In the genomic region with DNA sequence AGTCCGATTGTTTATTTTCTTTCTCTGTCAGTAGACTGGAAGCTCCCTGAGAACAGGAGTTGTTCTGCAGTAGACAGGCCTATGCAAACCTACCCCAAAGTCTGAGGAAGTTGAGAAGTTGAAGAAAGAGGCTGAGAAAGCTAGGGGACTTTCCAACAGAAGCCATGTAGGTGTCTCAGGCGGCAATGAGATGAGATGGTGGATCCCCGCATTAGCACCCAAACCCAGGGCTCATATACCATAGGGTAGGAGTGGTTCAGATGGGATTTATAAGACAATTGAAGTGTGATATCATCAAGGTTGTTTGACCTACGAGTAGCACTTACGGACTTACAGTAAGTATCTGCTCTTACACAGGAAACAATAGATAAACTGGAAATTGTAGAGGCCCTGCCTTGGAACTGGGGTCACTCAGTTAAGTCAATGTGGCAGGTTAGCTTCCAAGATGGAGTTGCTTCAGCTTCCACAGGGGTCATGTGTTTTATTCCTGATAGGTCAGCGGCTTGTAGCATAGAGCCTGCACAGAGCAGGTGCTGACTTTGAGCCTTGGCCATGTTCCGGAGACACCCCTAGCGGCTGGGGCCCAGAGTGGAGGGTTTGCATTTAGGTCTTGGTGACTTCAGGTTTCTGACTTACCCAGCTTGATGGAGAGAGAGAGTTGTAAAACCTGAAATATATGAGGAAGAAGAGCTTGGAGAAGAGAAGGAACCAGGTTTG, we compare ENCODE assay signal across 22 cellular contexts. TPM values are rescaled to one million over a fixed set of nuclear protein-coding genes. Genes with fewer than 3 reads are reported as not detected.
DNase-seq lines count a peak whose midpoint lies in the region; ATAC-seq and TF ChIP-seq lines count a peak whose summit lies in the region.
"Had no signal": no experiment of that assay in that cellular context is flagged by ENCODE, and none has a peak within 500 bp of the region (broad histone marks: within the 10 kb centered on the region; RNA-seq: fewer than 3 reads in every experiment).

No MANE protein-coding gene starts in this region.

- DNase-seq in activated CD4-positive, alpha-beta T cell treated with anti-CD3 and anti-CD28 coated beads, Interleukin-2, amount 10 ng/mL, durations not matched to agents 7 days and 5 days: no peak
- DNase-seq in activated CD4-positive, alpha-beta T cell treated with anti-CD3 and anti-CD28 coated beads, Interleukin-2, amount 50 U/mL, for 1 hour: no peak
- DNase-seq in Peyer's patch (peak in 2 of 3 donors; percentile 20 to 25), dermis blood vessel endothelial cell (no peak)
- DNase-seq in activated naive CD8-positive, alpha-beta T cell treated with anti-CD3 and anti-CD28 coated beads, Interleukin-2, amount 50 U/mL, for 24 hours: no peak
- peak; percentile 72 for DNase-seq in natural killer cell treated with Interleukin-12 subunit alpha and Interleukin-12 subunit beta and Interleukin-15 and Interleukin-18, amount 100 ng/mL, for 72 hours (ENCODE audit: low spot score)
- DNase-seq: activated CD4-positive, alpha-beta T cell treated with anti-CD3 and anti-CD28 coated beads for 4 hours; activated gamma-delta T cell; cortex of kidney; DND-41; left cardiac atrium; NCI-H1417 treated with DMSO at 0.1 percent for 48 hours; NCI-H69; occipital lobe; PC-3; right cardiac atrium; upper lobe of right lung had no signal

- no peak overlapping the region for H3K4me3 ChIP-seq in Peyer's patch
- H3K4me3 ChIP-seq: SJSA1, upper lobe of right lung had no signal

- peaks cover 73% of the 10 kb centered on the region for H3K4me1 Mint-ChIP-seq in activated CD4-positive, alpha-beta T cell treated with anti-CD3 and anti-CD28 coated beads, Interleukin-2, amount 10 ng/mL, durations not matched to agents 7 days and 5 days
- H3K4me1 Mint-ChIP-seq in activated naive CD8-positive, alpha-beta T cell treated with anti-CD3 and anti-CD28 coated beads, Interleukin-2, amount 50 U/mL, for 24 hours: peaks cover 77% of the 10 kb centered on the region
- H3K4me1 Mint-ChIP-seq in natural killer cell treated with Interleukin-12 subunit alpha and Interleukin-12 subunit beta and Interleukin-15 and Interleukin-18, amount 100 ng/mL, for 72 hours (ENCODE audit: low read depth in 2 of 2): peaks cover 57 to 61% of the 10 kb centered on the region in 2 donors

- peak overlapping the region; percentile 56 for H3K27ac Mint-ChIP-seq in activated CD4-positive, alpha-beta T cell treated with anti-CD3 and anti-CD28 coated beads, Interleukin-2, amount 10 ng/mL, durations not matched to agents 7 days and 5 days
- peak overlapping the region; percentile 95 for H3K27ac Mint-ChIP-seq in activated naive CD8-positive, alpha-beta T cell treated with anti-CD3 and anti-CD28 coated beads, Interleukin-2, amount 50 U/mL, for 24 hours
- peak overlapping the region; percentile 60 to 85 for H3K27ac Mint-ChIP-seq in natural killer cell treated with Interleukin-12 subunit alpha and Interleukin-12 subunit beta and Interleukin-15 and Interleukin-18, amount 100 ng/mL, for 72 hours

- peaks cover 7% of the 10 kb centered on the region for H3K9me3 Mint-ChIP-seq in activated CD4-positive, alpha-beta T cell treated with anti-CD3 and anti-CD28 coated beads, Interleukin-2, amount 10 ng/mL, durations not matched to agents 7 days and 5 days
- peaks cover 4% of the 10 kb centered on the region for H3K9me3 Mint-ChIP-seq in activated naive CD8-positive, alpha-beta T cell treated with anti-CD3 and anti-CD28 coated beads, Interleukin-2, amount 50 U/mL, for 24 hours
- H3K9me3 Mint-ChIP-seq in natural killer cell treated with Interleukin-12 subunit alpha and Interleukin-12 subunit beta and Interleukin-15 and Interleukin-18, amount 100 ng/mL, for 72 hours: peaks cover 11% of the 10 kb centered on the region

- no peaks in the 10 kb centered on the region for H3K27me3 ChIP-seq in Peyer's patch
- H3K27me3 ChIP-seq: SJSA1, upper lobe of right lung had no signal

- peaks cover 57% of the 10 kb centered on the region for H3K36me3 Mint-ChIP-seq in activated CD4-positive, alpha-beta T cell treated with anti-CD3 and anti-CD28 coated beads, Interleukin-2, amount 10 ng/mL, durations not matched to agents 7 days and 5 days (ENCODE audit: low read depth)
- H3K36me3 Mint-ChIP-seq in activated naive CD8-positive, alpha-beta T cell treated with anti-CD3 and anti-CD28 coated beads, Interleukin-2, amount 50 U/mL, for 24 hours (ENCODE audit: low read depth): peaks cover 23% of the 10 kb centered on the region
- peaks cover 13% of the 10 kb centered on the region for H3K36me3 Mint-ChIP-seq in natural killer cell treated with Interleukin-12 subunit alpha and Interleukin-12 subunit beta and Interleukin-15 and Interleukin-18, amount 100 ng/mL, for 72 hours

- TF ChIP-seq CTCF in Peyer's patch (IDR thresholded peaks at IDR 0.05): no peak

- H3K9me3 ChIP-seq in Peyer's patch: no peaks in the 10 kb centered on the region
- H3K9me3 ChIP-seq: SJSA1, upper lobe of right lung had no signal

- no peak for ATAC-seq in activated naive CD8-positive, alpha-beta T cell treated with anti-CD3 and anti-CD28 coated beads, Interleukin-2, amount 50 U/mL, for 24 hours
- no peak for ATAC-seq in natural killer cell treated with Interleukin-12 subunit alpha and Interleukin-12 subunit beta and Interleukin-15 and Interleukin-18, amount 100 ng/mL, for 72 hours
- no peak for ATAC-seq in HG03280 (IDR thresholded peaks at IDR 0.05; ENCODE audit: unreplicated experiment)
- ATAC-seq in HG03135 (IDR thresholded peaks at IDR 0.05; ENCODE audit: unreplicated experiment): no peak
- ATAC-seq: left cardiac atrium, PC-3, right cardiac atrium, upper lobe of right lung had no signal

- peaks cover 0 to 22% (median 17%) of the 10 kb centered on the region in 4 donors for H3K4me1 ChIP-seq in Peyer's patch
- H3K4me1 ChIP-seq: SJSA1 had no signal

- H3K36me3 ChIP-seq in Peyer's patch: no peaks in the 10 kb centered on the region
- H3K36me3 ChIP-seq: SJSA1, upper lobe of right lung had no signal

- no peak for TF ChIP-seq POLR2A in Peyer's patch (IDR thresholded peaks at IDR 0.05)

- H3K4me3 Mint-ChIP-seq in activated CD4-positive, alpha-beta T cell treated with anti-CD3 and anti-CD28 coated beads, Interleukin-2, amount 10 ng/mL, durations not matched to agents 7 days and 5 days: no peak overlapping the region
- H3K4me3 Mint-ChIP-seq in activated naive CD8-positive, alpha-beta T cell treated with anti-CD3 and anti-CD28 coated beads, Interleukin-2, amount 50 U/mL, for 24 hours: peak overlapping the region; percentile 40
- peak overlapping the region; percentile 59 for H3K4me3 Mint-ChIP-seq in natural killer cell treated with Interleukin-12 subunit alpha and Interleukin-12 subunit beta and Interleukin-15 and Interleukin-18, amount 100 ng/mL, for 72 hours

- H3K27ac ChIP-seq in Peyer's patch: no peak overlapping the region
- H3K27ac ChIP-seq: C4-2B, SJSA1, upper lobe of right lung had no signal

- CTCF ChIA-PET in activated CD4-positive, alpha-beta T cell treated with anti-CD3 and anti-CD28 coated beads, Interleukin-2, amount 10 ng/mL, durations not matched to agents 7 days and 5 days (lab: Charles Lee): interaction anchor here (1.0 to 3.6 kb wide), 9 partner anchors 12 to 219 kb away, joined by 3 to 14 read pairs (median 4); no protein-coding TSS in a partner anchor

- POLR2A ChIA-PET in activated CD4-positive, alpha-beta T cell treated with anti-CD3 and anti-CD28 coated beads, Interleukin-2, amount 10 ng/mL, durations not matched to agents 7 days and 5 days (lab: Charles Lee): no interaction called here

- peaks cover 2% of the 10 kb centered on the region for H3K27me3 Mint-ChIP-seq in activated CD4-positive, alpha-beta T cell treated with anti-CD3 and anti-CD28 coated beads, Interleukin-2, amount 10 ng/mL, durations not matched to agents 7 days and 5 days
- H3K27me3 Mint-ChIP-seq in activated naive CD8-positive, alpha-beta T cell treated with anti-CD3 and anti-CD28 coated beads, Interleukin-2, amount 50 U/mL, for 24 hours: peaks cover 2% of the 10 kb centered on the region
- H3K27me3 Mint-ChIP-seq in natural killer cell treated with Interleukin-12 subunit alpha and Interleukin-12 subunit beta and Interleukin-15 and Interleukin-18, amount 100 ng/mL, for 72 hours: peaks cover 0 to 3% of the 10 kb centered on the region in 2 donors

RNA-seq across cellular contexts. Expression of a gene that starts 2.3 kb away (rescaled TPM):
- total RNA-seq in activated CD4-positive, alpha-beta T cell treated with anti-CD3 and anti-CD28 coated beads, Interleukin-2, amount 10 ng/mL, durations not matched to agents 7 days and 5 days: 100 to 1,000 TPM; 329 to 335 TPM
- 100 to 1,000 TPM; 125 to 284 (median 212) TPM for total RNA-seq in Peyer's patch
- 100 to 1,000 TPM; 299 to 305 TPM for total RNA-seq in natural killer cell treated with Interleukin-12 subunit alpha and Interleukin-12 subunit beta and Interleukin-15 and Interleukin-18, amount 100 ng/mL, for 72 hours
- total RNA-seq in dermis blood vessel endothelial cell: 0.34 and 0.79 TPM in 2 replicates

RNA-seq across cellular contexts. Expression of a gene that starts 44.1 kb away (rescaled TPM):
- total RNA-seq in activated CD4-positive, alpha-beta T cell treated with anti-CD3 and anti-CD28 coated beads, Interleukin-2, amount 10 ng/mL, durations not matched to agents 7 days and 5 days: under 1 TPM; 0.37 to 0.48 TPM
- total RNA-seq in Peyer's patch (10 to 100 TPM in 2 of 4 donors, 1 to 10 TPM in 1, not detected in 1; 8.0 to 42.7 (median 17.7) TPM), dermis blood vessel endothelial cell (under 0.01 TPM in 1 of 2 replicates, not detected in the other)
- 1 to 10 TPM; 3.3 to 3.7 TPM for total RNA-seq in natural killer cell treated with Interleukin-12 subunit alpha and Interleukin-12 subunit beta and Interleukin-15 and Interleukin-18, amount 100 ng/mL, for 72 hours
- total RNA-seq: frontal cortex, occipital lobe, SJSA1 had no signal

Comparison
In these comparisons a context has a peak if more than half of its experiments do, and no peak if none do; other contexts are left out.
1. DNase-seq: peak in Peyer's patch (2 of 3) and natural killer cell treated with Interleukin-12 subunit alpha and Interleukin-12 subunit beta and Interleukin-15 and Interleukin-18, amount 100 ng/mL, for 72 hours (single experiment); none in activated CD4-positive, alpha-beta T cell treated with anti-CD3 and anti-CD28 coated beads, Interleukin-2, amount 10 ng/mL, durations not matched to agents 7 days and 5 days (single experiment), activated CD4-positive, alpha-beta T cell treated with anti-CD3 and anti-CD28 coated beads, Interleukin-2, amount 50 U/mL, for 1 hour (single experiment), activated naive CD8-positive, alpha-beta T cell treated with anti-CD3 and anti-CD28 coated beads, Interleukin-2, amount 50 U/mL, for 24 hours (single experiment) and dermis blood vessel endothelial cell (single experiment).
2. RNA of a gene that starts 2.3 kb away (total RNA-seq): 329 to 335 TPM in activated CD4-positive, alpha-beta T cell treated with anti-CD3 and anti-CD28 coated beads, Interleukin-2, amount 10 ng/mL, durations not matched to agents 7 days and 5 days, 299 to 305 TPM in natural killer cell treated with Interleukin-12 subunit alpha and Interleukin-12 subunit beta and Interleukin-15 and Interleukin-18, amount 100 ng/mL, for 72 hours and 125 to 284 TPM in Peyer's patch; 0.34 to 0.79 TPM in dermis blood vessel endothelial cell; every median in the first group is over 10 times any median in the second.
3. Peak in every context shown above with its lines, with median percentiles within 50 percentile points of each other: H3K27ac Mint-ChIP-seq.